1 cellular context compared by ENCODE assay signal in the genomic region with DNA sequence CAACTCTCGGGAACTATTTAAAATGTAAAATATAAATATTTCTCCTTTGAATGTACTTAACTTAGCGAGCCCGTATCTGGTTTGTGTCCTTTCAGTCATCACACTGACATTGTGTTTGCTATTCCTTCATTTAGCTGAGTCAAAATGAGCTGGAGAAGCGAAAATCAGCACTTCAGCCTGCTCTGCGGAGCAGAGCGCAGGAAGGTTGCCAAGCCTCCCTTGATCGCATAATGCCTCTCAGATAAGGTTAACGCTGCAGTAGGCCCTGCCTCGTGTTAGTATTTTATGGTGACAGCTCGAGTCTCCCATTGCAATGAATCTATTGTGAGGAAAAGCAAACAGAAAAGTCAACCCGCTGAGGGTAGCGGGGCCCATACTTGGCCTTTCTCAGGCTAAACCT.
TF ChIP-seq lines count a peak whose summit lies in the region.

No MANE protein-coding gene starts in this region.

TF ChIP-seq in GM23338, 12 proteins besides CTCF, POLR2A, EP300 and RAD21 (continued from another document):
- TF ChIP-seq, protein P1, sequence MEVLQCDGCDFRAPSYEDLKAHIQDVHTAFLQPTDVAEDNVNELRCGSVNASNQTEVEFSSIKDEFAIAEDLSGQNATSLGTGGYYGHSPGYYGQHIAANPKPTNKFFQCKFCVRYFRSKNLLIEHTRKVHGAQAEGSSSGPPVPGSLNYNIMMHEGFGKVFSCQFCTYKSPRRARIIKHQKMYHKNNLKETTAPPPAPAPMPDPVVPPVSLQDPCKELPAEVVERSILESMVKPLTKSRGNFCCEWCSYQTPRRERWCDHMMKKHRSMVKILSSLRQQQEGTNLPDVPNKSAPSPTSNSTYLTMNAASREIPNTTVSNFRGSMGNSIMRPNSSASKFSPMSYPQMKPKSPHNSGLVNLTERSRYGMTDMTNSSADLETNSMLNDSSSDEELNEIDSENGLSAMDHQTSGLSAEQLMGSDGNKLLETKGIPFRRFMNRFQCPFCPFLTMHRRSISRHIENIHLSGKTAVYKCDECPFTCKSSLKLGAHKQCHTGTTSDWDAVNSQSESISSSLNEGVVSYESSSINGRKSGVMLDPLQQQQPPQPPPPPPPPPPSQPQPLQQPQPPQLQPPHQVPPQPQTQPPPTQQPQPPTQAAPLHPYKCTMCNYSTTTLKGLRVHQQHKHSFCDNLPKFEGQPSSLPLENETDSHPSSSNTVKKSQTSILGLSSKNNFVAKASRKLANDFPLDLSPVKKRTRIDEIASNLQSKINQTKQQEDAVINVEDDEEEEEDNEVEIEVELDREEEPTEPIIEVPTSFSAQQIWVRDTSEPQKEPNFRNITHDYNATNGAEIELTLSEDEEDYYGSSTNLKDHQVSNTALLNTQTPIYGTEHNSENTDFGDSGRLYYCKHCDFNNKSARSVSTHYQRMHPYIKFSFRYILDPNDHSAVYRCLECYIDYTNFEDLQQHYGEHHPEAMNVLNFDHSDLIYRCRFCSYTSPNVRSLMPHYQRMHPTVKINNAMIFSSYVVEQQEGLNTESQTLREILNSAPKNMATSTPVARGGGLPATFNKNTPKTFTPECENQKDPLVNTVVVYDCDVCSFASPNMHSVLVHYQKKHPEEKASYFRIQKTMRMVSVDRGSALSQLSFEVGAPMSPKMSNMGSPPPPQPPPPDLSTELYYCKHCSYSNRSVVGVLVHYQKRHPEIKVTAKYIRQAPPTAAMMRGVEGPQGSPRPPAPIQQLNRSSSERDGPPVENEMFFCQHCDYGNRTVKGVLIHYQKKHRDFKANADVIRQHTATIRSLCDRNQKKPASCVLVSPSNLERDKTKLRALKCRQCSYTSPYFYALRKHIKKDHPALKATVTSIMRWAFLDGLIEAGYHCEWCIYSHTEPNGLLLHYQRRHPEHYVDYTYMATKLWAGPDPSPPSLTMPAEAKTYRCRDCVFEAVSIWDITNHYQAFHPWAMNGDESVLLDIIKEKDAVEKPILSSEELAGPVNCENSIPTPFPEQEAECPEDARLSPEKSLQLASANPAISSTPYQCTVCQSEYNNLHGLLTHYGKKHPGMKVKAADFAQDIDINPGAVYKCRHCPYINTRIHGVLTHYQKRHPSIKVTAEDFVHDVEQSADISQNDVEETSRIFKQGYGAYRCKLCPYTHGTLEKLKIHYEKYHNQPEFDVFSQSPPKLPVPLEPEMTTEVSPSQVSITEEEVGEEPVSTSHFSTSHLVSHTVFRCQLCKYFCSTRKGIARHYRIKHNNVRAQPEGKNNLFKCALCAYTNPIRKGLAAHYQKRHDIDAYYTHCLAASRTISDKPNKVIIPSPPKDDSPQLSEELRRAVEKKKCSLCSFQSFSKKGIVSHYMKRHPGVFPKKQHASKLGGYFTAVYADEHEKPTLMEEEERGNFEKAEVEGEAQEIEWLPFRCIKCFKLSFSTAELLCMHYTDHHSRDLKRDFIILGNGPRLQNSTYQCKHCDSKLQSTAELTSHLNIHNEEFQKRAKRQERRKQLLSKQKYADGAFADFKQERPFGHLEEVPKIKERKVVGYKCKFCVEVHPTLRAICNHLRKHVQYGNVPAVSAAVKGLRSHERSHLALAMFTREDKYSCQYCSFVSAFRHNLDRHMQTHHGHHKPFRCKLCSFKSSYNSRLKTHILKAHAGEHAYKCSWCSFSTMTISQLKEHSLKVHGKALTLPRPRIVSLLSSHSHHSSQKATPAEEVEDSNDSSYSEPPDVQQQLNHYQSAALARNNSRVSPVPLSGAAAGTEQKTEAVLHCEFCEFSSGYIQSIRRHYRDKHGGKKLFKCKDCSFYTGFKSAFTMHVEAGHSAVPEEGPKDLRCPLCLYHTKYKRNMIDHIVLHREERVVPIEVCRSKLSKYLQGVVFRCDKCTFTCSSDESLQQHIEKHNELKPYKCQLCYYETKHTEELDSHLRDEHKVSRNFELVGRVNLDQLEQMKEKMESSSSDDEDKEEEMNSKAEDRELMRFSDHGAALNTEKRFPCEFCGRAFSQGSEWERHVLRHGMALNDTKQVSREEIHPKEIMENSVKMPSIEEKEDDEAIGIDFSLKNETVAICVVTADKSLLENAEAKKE (CRISPR knock-in tag; IDR thresholded peaks at IDR 0.05) = no peak
- TF ChIP-seq ZNF114 (CRISPR knock-in tag; IDR thresholded peaks at IDR 0.05) (no peak), STAT1 (IDR thresholded peaks at IDR 0.05; ENCODE audit: unreplicated experiment) (no peak), EZH2phosphoT487 (IDR thresholded peaks at IDR 0.05; ENCODE audit: unreplicated experiment) (no peak), ZNF331 (CRISPR knock-in tag; IDR thresholded peaks at IDR 0.05; ENCODE audit: low read depth) (no peak)
- TF ChIP-seq, protein P2, sequence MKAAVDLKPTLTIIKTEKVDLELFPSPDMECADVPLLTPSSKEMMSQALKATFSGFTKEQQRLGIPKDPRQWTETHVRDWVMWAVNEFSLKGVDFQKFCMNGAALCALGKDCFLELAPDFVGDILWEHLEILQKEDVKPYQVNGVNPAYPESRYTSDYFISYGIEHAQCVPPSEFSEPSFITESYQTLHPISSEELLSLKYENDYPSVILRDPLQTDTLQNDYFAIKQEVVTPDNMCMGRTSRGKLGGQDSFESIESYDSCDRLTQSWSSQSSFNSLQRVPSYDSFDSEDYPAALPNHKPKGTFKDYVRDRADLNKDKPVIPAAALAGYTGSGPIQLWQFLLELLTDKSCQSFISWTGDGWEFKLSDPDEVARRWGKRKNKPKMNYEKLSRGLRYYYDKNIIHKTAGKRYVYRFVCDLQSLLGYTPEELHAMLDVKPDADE (IDR thresholded peaks at IDR 0.05) = no peak
TF ChIP-seq in GM23338: peak in this region for 0.
